Comparison of ENCODE assay signal across 1 cellular context in genomic region chr7:141115949-141116348, GRCh38.
TF ChIP-seq lines count a peak whose summit lies in the region.

No MANE protein-coding gene starts in this region.

TF ChIP-seq in HEK293, 187 proteins besides CTCF, POLR2A, EP300 and RAD21 (continued from another document):
- 0 out of 2 replicates have a peak, but pooled peaks have one; percentile 9 for TF ChIP-seq PRDM6 (tag by site-specific recombination; IDR thresholded peaks at IDR 0.05)
